ENCODE assay signal across 16 cellular contexts in genomic region chr2:134727385-134727784, GRCh38. TPM values are rescaled to one million over a fixed set of nuclear protein-coding genes. Genes with fewer than 3 reads are reported as not detected.
DNase-seq lines count a peak whose midpoint lies in the region; ATAC-seq and TF ChIP-seq lines count a peak whose summit lies in the region.
"Had no signal": no experiment of that assay in that cellular context is flagged by ENCODE, and none has a peak within 500 bp of the region (broad histone marks: within the 10 kb centered on the region; RNA-seq: fewer than 3 reads in every experiment).

No MANE protein-coding gene starts in this region.

- POLR2A ChIA-PET in activated CD4-positive, alpha-beta T cell treated with anti-CD3 and anti-CD28 coated beads for 36 hours (lab: Charles Lee) = no interaction called here

- H3K27ac ChIP-seq in dorsolateral prefrontal cortex = no peak overlapping the region
- H3K27ac ChIP-seq: ovary, SJSA1, tibial nerve had no signal

- intact Hi-C loops in sciatic nerve (cut with DNase I) (no loop called here), dorsolateral prefrontal cortex (cut with DNase I) (no loop called here)
- intact Hi-C loops in activated CD4-positive, alpha-beta T cell treated with anti-CD3 and anti-CD28 coated beads for 36 hours (cut with DNase I, micrococcal nuclease) = no loop called here

- no peaks in the 10 kb centered on the region for H3K4me1 Mint-ChIP-seq in activated CD4-positive, alpha-beta T cell treated with anti-CD3 and anti-CD28 coated beads for 36 hours

- ATAC-seq in sciatic nerve = peak; percentile 48
- no peak for ATAC-seq in activated CD4-positive, alpha-beta T cell treated with anti-CD3 and anti-CD28 coated beads for 36 hours

- no peak for TF ChIP-seq CTCF in dorsolateral prefrontal cortex (IDR thresholded peaks at IDR 0.05 in 54 of 56, conservative IDR thresholded peaks at IDR 0.05 in 2 of 56; ENCODE audit: low read depth in 1 of 56, partially characterized antibody in 56 of 56)

- CTCF ChIA-PET in activated CD4-positive, alpha-beta T cell treated with anti-CD3 and anti-CD28 coated beads for 36 hours (lab: Charles Lee) = interaction anchor here (0.8 to 1.0 kb wide), 2 partner anchors 73 to 145 kb away, joined by 3 read pairs; no protein-coding TSS in a partner anchor

- no peaks in the 10 kb centered on the region for H3K9me3 Mint-ChIP-seq in activated CD4-positive, alpha-beta T cell treated with anti-CD3 and anti-CD28 coated beads for 36 hours (ENCODE audit: low read depth)

- H3K27ac Mint-ChIP-seq in activated CD4-positive, alpha-beta T cell treated with anti-CD3 and anti-CD28 coated beads for 36 hours = no peak overlapping the region

- H3K27me3 Mint-ChIP-seq in activated CD4-positive, alpha-beta T cell treated with anti-CD3 and anti-CD28 coated beads for 36 hours = peaks cover 2% of the 10 kb centered on the region

- no peak overlapping the region for H3K4me3 ChIP-seq in dorsolateral prefrontal cortex
- H3K4me3 ChIP-seq: ovary, SJSA1, tibial nerve had no signal

- H3K4me3 Mint-ChIP-seq in activated CD4-positive, alpha-beta T cell treated with anti-CD3 and anti-CD28 coated beads for 36 hours = no peak overlapping the region

- no peaks in the 10 kb centered on the region for H3K36me3 Mint-ChIP-seq in activated CD4-positive, alpha-beta T cell treated with anti-CD3 and anti-CD28 coated beads for 36 hours (ENCODE audit: low read depth)

- DNase-seq in HS-5 (ENCODE audit: low read depth) (peak; percentile 20), astrocyte of the hippocampus (ENCODE audit: low read depth, low spot score) (peak; percentile 79), glomerular visceral epithelial cell (ENCODE audit: extremely low spot score) (peak; percentile 64), sciatic nerve (ENCODE audit: low spot score) (no peak), NCI-H345 treated with DMSO at 0.1 percent for 48 hours (lab: John Stamatoyannopoulos, UW; ENCODE audit: unreplicated experiment) (no peak), NOMO-1 treated with DMSO at 0.1 percent for 48 hours (lab: John Stamatoyannopoulos, UW; ENCODE audit: unreplicated experiment) (no peak), dorsolateral prefrontal cortex (no peak)
- no peak for DNase-seq in activated CD4-positive, alpha-beta T cell treated with anti-CD3 and anti-CD28 coated beads for 36 hours
- DNase-seq: activated CD8-positive, alpha-beta memory T cell treated with anti-CD3 and anti-CD28 coated beads for 24 hours; activated gamma-delta T cell treated with Interleukin-2 at 50 U/mL for 16 hours; BE2C; MM.1S; NCI-H2081 treated with DMSO at 0.1 percent for 48 hours had no signal

- H3K27me3 ChIP-seq in dorsolateral prefrontal cortex = peaks cover 0 to 18% (median 0%) of the 10 kb centered on the region in 45 donors
- H3K27me3 ChIP-seq: BE2C, ovary had no signal

RNA-seq across cellular contexts. Expression of gene TMEM163, which starts 8.6 kb away (rescaled TPM):
- 0.45 TPM for total RNA-seq in sciatic nerve
- under 1 TPM in 1 of 2 experiments, not detected in 1; 0.11 TPM for total RNA-seq in activated CD4-positive, alpha-beta T cell treated with anti-CD3 and anti-CD28 coated beads for 36 hours
- total RNA-seq in dorsolateral prefrontal cortex = 10 to 100 TPM in 116 of 120 experiments, 1 to 10 TPM in 4; 6.7 to 30.0 (median 17.8) TPM
- total RNA-seq: SJSA1, tibial nerve had no signal

Comparison
In these comparisons a context has a peak if more than half of its experiments do, and no peak if none do; other contexts are left out.
1. DNase-seq: peak in HS-5 (single experiment), astrocyte of the hippocampus (single experiment) and glomerular visceral epithelial cell (single experiment); none in sciatic nerve (single experiment), NCI-H345 treated with DMSO at 0.1 percent for 48 hours (single experiment), activated CD4-positive, alpha-beta T cell treated with anti-CD3 and anti-CD28 coated beads for 36 hours (single experiment), NOMO-1 treated with DMSO at 0.1 percent for 48 hours (single experiment) and dorsolateral prefrontal cortex (0 of 10).